Comparison of ENCODE assay signal across 1 cellular context in genomic region chrX:153726286-153727107, GRCh38.
A peak's percentile ranks its signal among the peaks of the same experiment; 100 is the strongest.
TF ChIP-seq lines count a peak whose summit lies in the region.

No MANE protein-coding gene starts in this region.

TF ChIP-seq in HepG2, 621 proteins besides CTCF, POLR2A, EP300 and RAD21 (continued from another document and continues in another):
- no peak for TF ChIP-seq PRDM15 (CRISPR knock-in tag; IDR thresholded peaks at IDR 0.05)
- no peak for TF ChIP-seq ZBTB40 (IDR thresholded peaks at IDR 0.05)
- peak; percentile 38; the same call in 1 of the 2 replicates for TF ChIP-seq ZBTB40 (CRISPR knock-in tag; IDR thresholded peaks at IDR 0.05)
- TF ChIP-seq ZBTB33 (CRISPR knock-in tag; IDR thresholded peaks at IDR 0.05) = no peak
- TF ChIP-seq PHF21A (CRISPR knock-in tag; IDR thresholded peaks at IDR 0.05) = peak; percentile 88
- no peak for TF ChIP-seq ZNF552 (CRISPR knock-in tag; IDR thresholded peaks at IDR 0.05; ENCODE audit: borderline replicate concordance)
- TF ChIP-seq RXRA (CRISPR knock-in tag; IDR thresholded peaks at IDR 0.05) = peak; percentile 98
- TF ChIP-seq ZNF207 (IDR thresholded peaks at IDR 0.05; ENCODE audit: borderline replicate concordance) = no peak
- no peak for TF ChIP-seq PRMT3 (CRISPR knock-in tag; IDR thresholded peaks at IDR 0.05; ENCODE audit: borderline replicate concordance, low read depth)
- 0 out of 2 replicates have a peak, but pooled peaks have one; percentile 56 for TF ChIP-seq ZNF264 (CRISPR knock-in tag; IDR thresholded peaks at IDR 0.05)
- TF ChIP-seq REL (CRISPR knock-in tag; conservative IDR thresholded peaks at IDR 0.05) = no peak
- TF ChIP-seq E2F2 (CRISPR knock-in tag; IDR thresholded peaks at IDR 0.05; ENCODE audit: borderline replicate concordance) = no peak
- TF ChIP-seq ZNF619 (CRISPR knock-in tag; IDR thresholded peaks at IDR 0.05) = 0 out of 2 replicates have a peak, but pooled peaks have one; percentile 20
- TF ChIP-seq NFAT5 (CRISPR knock-in tag; IDR thresholded peaks at IDR 0.05) = no peak
- TF ChIP-seq NCOA1 (CRISPR knock-in tag; IDR thresholded peaks at IDR 0.05) = peak; percentile 71
- TF ChIP-seq ZNF30 (CRISPR knock-in tag; IDR thresholded peaks at IDR 0.05) = no peak
- no peak for TF ChIP-seq SMAD1 (CRISPR knock-in tag; IDR thresholded peaks at IDR 0.05; ENCODE audit: borderline replicate concordance, low read depth)
- TF ChIP-seq DNMT1 (CRISPR knock-in tag; IDR thresholded peaks at IDR 0.05) = no peak
- 0 out of 2 replicates have a peak, but pooled peaks have one; percentile 32 for TF ChIP-seq ZSCAN30 (CRISPR knock-in tag; IDR thresholded peaks at IDR 0.05)
- peak; percentile 35; the same call in 1 of the 2 replicates for TF ChIP-seq ATF7-NPFF (CRISPR knock-in tag; IDR thresholded peaks at IDR 0.05; ENCODE audit: low read depth)
- no peak for TF ChIP-seq KLF11 (CRISPR knock-in tag; IDR thresholded peaks at IDR 0.05)
- no peak for TF ChIP-seq PTBP1 (IDR thresholded peaks at IDR 0.05; ENCODE audit: low read depth, low read length, poor library complexity, severe bottlenecking)
- TF ChIP-seq TOPORS (CRISPR knock-in tag; IDR thresholded peaks at IDR 0.05) = peak; percentile 41; the same call in 1 of the 2 replicates
- TF ChIP-seq CREBL2 (CRISPR knock-in tag; IDR thresholded peaks at IDR 0.05; ENCODE audit: borderline replicate concordance) = no peak
- TF ChIP-seq TOE1 (CRISPR knock-in tag; IDR thresholded peaks at IDR 0.05) = no peak
- TF ChIP-seq ISL2 (CRISPR knock-in tag; IDR thresholded peaks at IDR 0.05) = no peak
- no peak for TF ChIP-seq ZNF333 (CRISPR knock-in tag; IDR thresholded peaks at IDR 0.05; ENCODE audit: borderline replicate concordance)
- TF ChIP-seq TEF (CRISPR knock-in tag; IDR thresholded peaks at IDR 0.05) = no peak
- TF ChIP-seq ZBTB14 (CRISPR knock-in tag; IDR thresholded peaks at IDR 0.05) = no peak
- TF ChIP-seq ZFX (CRISPR knock-in tag; IDR thresholded peaks at IDR 0.05; ENCODE audit: low read depth) = peak; percentile 80
- TF ChIP-seq ESRRA (CRISPR knock-in tag; IDR thresholded peaks at IDR 0.05; ENCODE audit: low read depth) = no peak
- TF ChIP-seq ZSCAN12 (CRISPR knock-in tag; IDR thresholded peaks at IDR 0.05) = no peak
- no peak for TF ChIP-seq ZNF777 (CRISPR knock-in tag; IDR thresholded peaks at IDR 0.05)
